Comparison of ENCODE assay signal across 1 cellular context in the genomic region with DNA sequence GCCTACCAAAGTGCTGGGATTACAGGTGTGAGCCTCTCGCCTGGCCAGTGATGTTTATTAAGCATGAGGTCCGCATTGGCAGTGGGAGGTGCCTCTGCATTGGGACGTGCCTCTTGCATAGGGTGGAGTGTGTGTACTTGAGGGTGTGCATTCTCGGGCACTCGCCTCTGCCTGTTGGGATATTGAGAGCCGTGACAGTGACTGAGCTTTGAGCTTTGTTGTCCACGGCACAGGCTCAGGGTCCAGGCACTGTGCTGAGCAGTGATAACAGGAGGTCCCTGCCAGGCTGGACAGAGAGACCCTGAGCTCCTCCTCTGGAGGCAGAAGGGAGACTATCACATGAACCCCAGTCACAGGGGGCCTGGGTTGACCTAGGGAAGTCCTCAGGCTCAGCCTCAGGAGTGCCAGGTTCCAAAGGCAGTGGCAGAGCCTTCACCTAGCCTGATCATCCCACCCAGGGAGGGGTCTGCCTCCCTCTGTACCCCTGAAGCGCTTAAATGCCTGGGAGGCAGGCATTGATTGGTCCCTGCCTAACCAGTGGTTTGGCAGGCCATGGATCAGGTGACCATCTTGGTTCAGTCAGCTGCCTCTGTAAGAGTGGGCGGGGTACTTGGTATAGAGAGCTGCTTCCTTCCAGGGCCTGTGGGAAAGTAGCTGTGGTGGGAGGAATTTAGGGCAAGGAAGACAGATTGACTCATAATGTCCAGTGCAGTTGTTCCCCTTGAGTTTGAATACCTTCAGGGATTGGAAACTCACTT.
TF ChIP-seq lines count a peak whose summit lies in the region.

No MANE protein-coding gene starts in this region.

TF ChIP-seq in HepG2, 621 proteins besides CTCF, POLR2A, EP300 and RAD21 (continued from another document and continues in another):
- TF ChIP-seq, protein P1, sequence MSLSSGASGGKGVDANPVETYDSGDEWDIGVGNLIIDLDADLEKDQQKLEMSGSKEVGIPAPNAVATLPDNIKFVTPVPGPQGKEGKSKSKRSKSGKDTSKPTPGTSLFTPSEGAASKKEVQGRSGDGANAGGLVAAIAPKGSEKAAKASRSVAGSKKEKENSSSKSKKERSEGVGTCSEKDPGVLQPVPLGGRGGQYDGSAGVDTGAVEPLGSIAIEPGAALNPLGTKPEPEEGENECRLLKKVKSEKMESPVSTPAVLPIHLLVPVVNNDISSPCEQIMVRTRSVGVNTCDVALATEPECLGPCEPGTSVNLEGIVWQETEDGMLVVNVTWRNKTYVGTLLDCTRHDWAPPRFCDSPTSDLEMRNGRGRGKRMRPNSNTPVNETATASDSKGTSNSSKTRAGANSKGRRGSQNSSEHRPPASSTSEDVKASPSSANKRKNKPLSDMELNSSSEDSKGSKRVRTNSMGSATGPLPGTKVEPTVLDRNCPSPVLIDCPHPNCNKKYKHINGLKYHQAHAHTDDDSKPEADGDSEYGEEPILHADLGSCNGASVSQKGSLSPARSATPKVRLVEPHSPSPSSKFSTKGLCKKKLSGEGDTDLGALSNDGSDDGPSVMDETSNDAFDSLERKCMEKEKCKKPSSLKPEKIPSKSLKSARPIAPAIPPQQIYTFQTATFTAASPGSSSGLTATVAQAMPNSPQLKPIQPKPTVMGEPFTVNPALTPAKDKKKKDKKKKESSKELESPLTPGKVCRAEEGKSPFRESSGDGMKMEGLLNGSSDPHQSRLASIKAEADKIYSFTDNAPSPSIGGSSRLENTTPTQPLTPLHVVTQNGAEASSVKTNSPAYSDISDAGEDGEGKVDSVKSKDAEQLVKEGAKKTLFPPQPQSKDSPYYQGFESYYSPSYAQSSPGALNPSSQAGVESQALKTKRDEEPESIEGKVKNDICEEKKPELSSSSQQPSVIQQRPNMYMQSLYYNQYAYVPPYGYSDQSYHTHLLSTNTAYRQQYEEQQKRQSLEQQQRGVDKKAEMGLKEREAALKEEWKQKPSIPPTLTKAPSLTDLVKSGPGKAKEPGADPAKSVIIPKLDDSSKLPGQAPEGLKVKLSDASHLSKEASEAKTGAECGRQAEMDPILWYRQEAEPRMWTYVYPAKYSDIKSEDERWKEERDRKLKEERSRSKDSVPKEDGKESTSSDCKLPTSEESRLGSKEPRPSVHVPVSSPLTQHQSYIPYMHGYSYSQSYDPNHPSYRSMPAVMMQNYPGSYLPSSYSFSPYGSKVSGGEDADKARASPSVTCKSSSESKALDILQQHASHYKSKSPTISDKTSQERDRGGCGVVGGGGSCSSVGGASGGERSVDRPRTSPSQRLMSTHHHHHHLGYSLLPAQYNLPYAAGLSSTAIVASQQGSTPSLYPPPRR (CRISPR knock-in tag; IDR thresholded peaks at IDR 0.05; ENCODE audit: borderline replicate concordance) = peak; percentile 59
- TF ChIP-seq CBX2 (IDR thresholded peaks at IDR 0.05; ENCODE audit: low read depth, low read length) (no peak), CBX2 (CRISPR knock-in tag; IDR thresholded peaks at IDR 0.05; ENCODE audit: low read depth) (no peak), ZC3H13 (CRISPR knock-in tag; IDR thresholded peaks at IDR 0.05) (peak; percentile 42; the same call in 1 of the 2 replicates), MAF1 (CRISPR knock-in tag; IDR thresholded peaks at IDR 0.05; ENCODE audit: borderline replicate concordance) (no peak), HNRNPH1 (optimal IDR thresholded peaks at IDR 0.05; ENCODE audit: low read depth, low read length) (no peak), ZSCAN20 (CRISPR knock-in tag; IDR thresholded peaks at IDR 0.05; ENCODE audit: borderline replicate concordance) (no peak), ADNP (CRISPR knock-in tag; IDR thresholded peaks at IDR 0.05) (no peak), ZNF749 (CRISPR knock-in tag; IDR thresholded peaks at IDR 0.05; ENCODE audit: borderline replicate concordance) (no peak), KLF12 (CRISPR knock-in tag; IDR thresholded peaks at IDR 0.05; ENCODE audit: borderline replicate concordance) (0 out of 2 replicates have a peak, but pooled peaks have one; percentile 20), MLLT10 (CRISPR knock-in tag; IDR thresholded peaks at IDR 0.05) (no peak), ZBTB8A (CRISPR knock-in tag; IDR thresholded peaks at IDR 0.05; ENCODE audit: borderline replicate concordance, low read depth) (no peak), ZNF850 (CRISPR knock-in tag; conservative IDR thresholded peaks at IDR 0.05) (no peak), PTBP1 (IDR thresholded peaks at IDR 0.05; ENCODE audit: low read depth, low read length, poor library complexity, severe bottlenecking) (no peak), ZNF326 (CRISPR knock-in tag; IDR thresholded peaks at IDR 0.05; ENCODE audit: borderline replicate concordance) (no peak), ZNF557 (CRISPR knock-in tag; IDR thresholded peaks at IDR 0.05) (0 out of 2 replicates have a peak, but pooled peaks have one; percentile 86), RORA (CRISPR knock-in tag; IDR thresholded peaks at IDR 0.05) (no peak), ZNF703 (CRISPR knock-in tag; IDR thresholded peaks at IDR 0.05; ENCODE audit: borderline replicate concordance) (no peak), JDP2 (CRISPR knock-in tag; IDR thresholded peaks at IDR 0.05; ENCODE audit: borderline replicate concordance) (no peak), ZNF720 (CRISPR knock-in tag; IDR thresholded peaks at IDR 0.05) (no peak), GATAD2A (CRISPR knock-in tag; IDR thresholded peaks at IDR 0.05) (peak; percentile 87), ZNF839 (CRISPR knock-in tag; IDR thresholded peaks at IDR 0.05; ENCODE audit: borderline replicate concordance) (no peak), ZNF776 (CRISPR knock-in tag; IDR thresholded peaks at IDR 0.05) (no peak), SUZ12 (IDR thresholded peaks at IDR 0.05; ENCODE audit: low read depth, low read length) (no peak), KMT2A (CRISPR knock-in tag; IDR thresholded peaks at IDR 0.05) (no peak), KLF16 (CRISPR knock-in tag; IDR thresholded peaks at IDR 0.05) (no peak), ZNF577 (CRISPR knock-in tag; IDR thresholded peaks at IDR 0.05; ENCODE audit: borderline replicate concordance, low read depth) (no peak), HOXA7 (CRISPR knock-in tag; IDR thresholded peaks at IDR 0.05) (no peak), JUN (CRISPR knock-in tag; IDR thresholded peaks at IDR 0.05) (peak; percentile 55; the same call in 1 of the 2 replicates), ZNF619 (CRISPR knock-in tag; IDR thresholded peaks at IDR 0.05) (peak; percentile 73; the same call in 1 of the 2 replicates), HOXA9 (CRISPR knock-in tag; IDR thresholded peaks at IDR 0.05; ENCODE audit: borderline replicate concordance) (no peak), ZNF232 (CRISPR knock-in tag; IDR thresholded peaks at IDR 0.05; ENCODE audit: borderline replicate concordance) (0 out of 2 replicates have a peak, but pooled peaks have one; percentile 17), ZMAT3 (CRISPR knock-in tag; conservative IDR thresholded peaks at IDR 0.05) (no peak), KMT2B (CRISPR knock-in tag; IDR thresholded peaks at IDR 0.05) (no peak), ZSCAN30 (CRISPR knock-in tag; IDR thresholded peaks at IDR 0.05) (no peak), EZH2 (conservative IDR thresholded peaks at IDR 0.05; ENCODE audit: low read depth, low read length) (no peak), ZNF230 (CRISPR knock-in tag; IDR thresholded peaks at IDR 0.05) (no peak), RBAK (CRISPR knock-in tag; IDR thresholded peaks at IDR 0.05) (no peak), ZFAT (CRISPR knock-in tag; conservative IDR thresholded peaks at IDR 0.05) (no peak), ZNF572 (CRISPR knock-in tag; IDR thresholded peaks at IDR 0.05) (no peak)
- TF ChIP-seq, protein P2, sequence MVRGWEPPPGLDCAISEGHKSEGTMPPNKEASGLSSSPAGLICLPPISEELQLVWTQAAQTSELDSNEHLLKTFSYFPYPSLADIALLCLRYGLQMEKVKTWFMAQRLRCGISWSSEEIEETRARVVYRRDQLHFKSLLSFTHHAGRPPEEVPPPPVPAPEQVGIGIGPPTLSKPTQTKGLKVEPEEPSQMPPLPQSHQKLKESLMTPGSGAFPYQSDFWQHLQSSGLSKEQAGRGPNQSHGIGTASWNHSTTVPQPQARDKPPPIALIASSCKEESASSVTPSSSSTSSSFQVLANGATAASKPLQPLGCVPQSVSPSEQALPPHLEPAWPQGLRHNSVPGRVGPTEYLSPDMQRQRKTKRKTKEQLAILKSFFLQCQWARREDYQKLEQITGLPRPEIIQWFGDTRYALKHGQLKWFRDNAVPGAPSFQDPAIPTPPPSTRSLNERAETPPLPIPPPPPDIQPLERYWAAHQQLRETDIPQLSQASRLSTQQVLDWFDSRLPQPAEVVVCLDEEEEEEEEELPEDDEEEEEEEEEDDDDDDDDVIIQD (CRISPR knock-in tag; IDR thresholded peaks at IDR 0.05; ENCODE audit: low read depth) = no peak
- TF ChIP-seq, protein P3, sequence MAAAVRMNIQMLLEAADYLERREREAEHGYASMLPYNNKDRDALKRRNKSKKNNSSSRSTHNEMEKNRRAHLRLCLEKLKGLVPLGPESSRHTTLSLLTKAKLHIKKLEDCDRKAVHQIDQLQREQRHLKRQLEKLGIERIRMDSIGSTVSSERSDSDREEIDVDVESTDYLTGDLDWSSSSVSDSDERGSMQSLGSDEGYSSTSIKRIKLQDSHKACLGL (CRISPR knock-in tag; IDR thresholded peaks at IDR 0.05) = no peak
- TF ChIP-seq, protein P4, sequence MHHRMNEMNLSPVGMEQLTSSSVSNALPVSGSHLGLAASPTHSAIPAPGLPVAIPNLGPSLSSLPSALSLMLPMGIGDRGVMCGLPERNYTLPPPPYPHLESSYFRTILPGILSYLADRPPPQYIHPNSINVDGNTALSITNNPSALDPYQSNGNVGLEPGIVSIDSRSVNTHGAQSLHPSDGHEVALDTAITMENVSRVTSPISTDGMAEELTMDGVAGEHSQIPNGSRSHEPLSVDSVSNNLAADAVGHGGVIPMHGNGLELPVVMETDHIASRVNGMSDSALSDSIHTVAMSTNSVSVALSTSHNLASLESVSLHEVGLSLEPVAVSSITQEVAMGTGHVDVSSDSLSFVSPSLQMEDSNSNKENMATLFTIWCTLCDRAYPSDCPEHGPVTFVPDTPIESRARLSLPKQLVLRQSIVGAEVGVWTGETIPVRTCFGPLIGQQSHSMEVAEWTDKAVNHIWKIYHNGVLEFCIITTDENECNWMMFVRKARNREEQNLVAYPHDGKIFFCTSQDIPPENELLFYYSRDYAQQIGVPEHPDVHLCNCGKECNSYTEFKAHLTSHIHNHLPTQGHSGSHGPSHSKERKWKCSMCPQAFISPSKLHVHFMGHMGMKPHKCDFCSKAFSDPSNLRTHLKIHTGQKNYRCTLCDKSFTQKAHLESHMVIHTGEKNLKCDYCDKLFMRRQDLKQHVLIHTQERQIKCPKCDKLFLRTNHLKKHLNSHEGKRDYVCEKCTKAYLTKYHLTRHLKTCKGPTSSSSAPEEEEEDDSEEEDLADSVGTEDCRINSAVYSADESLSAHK (CRISPR knock-in tag; IDR thresholded peaks at IDR 0.05; ENCODE audit: borderline replicate concordance) = no peak
- TF ChIP-seq, protein P5, sequence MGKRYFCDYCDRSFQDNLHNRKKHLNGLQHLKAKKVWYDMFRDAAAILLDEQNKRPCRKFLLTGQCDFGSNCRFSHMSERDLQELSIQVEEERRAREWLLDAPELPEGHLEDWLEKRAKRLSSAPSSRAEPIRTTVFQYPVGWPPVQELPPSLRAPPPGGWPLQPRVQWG (CRISPR knock-in tag; IDR thresholded peaks at IDR 0.05; ENCODE audit: borderline replicate concordance, low read depth) = no peak
- TF ChIP-seq, protein P6, sequence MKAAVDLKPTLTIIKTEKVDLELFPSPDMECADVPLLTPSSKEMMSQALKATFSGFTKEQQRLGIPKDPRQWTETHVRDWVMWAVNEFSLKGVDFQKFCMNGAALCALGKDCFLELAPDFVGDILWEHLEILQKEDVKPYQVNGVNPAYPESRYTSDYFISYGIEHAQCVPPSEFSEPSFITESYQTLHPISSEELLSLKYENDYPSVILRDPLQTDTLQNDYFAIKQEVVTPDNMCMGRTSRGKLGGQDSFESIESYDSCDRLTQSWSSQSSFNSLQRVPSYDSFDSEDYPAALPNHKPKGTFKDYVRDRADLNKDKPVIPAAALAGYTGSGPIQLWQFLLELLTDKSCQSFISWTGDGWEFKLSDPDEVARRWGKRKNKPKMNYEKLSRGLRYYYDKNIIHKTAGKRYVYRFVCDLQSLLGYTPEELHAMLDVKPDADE (CRISPR knock-in tag; IDR thresholded peaks at IDR 0.05) = no peak
- TF ChIP-seq, protein P7, sequence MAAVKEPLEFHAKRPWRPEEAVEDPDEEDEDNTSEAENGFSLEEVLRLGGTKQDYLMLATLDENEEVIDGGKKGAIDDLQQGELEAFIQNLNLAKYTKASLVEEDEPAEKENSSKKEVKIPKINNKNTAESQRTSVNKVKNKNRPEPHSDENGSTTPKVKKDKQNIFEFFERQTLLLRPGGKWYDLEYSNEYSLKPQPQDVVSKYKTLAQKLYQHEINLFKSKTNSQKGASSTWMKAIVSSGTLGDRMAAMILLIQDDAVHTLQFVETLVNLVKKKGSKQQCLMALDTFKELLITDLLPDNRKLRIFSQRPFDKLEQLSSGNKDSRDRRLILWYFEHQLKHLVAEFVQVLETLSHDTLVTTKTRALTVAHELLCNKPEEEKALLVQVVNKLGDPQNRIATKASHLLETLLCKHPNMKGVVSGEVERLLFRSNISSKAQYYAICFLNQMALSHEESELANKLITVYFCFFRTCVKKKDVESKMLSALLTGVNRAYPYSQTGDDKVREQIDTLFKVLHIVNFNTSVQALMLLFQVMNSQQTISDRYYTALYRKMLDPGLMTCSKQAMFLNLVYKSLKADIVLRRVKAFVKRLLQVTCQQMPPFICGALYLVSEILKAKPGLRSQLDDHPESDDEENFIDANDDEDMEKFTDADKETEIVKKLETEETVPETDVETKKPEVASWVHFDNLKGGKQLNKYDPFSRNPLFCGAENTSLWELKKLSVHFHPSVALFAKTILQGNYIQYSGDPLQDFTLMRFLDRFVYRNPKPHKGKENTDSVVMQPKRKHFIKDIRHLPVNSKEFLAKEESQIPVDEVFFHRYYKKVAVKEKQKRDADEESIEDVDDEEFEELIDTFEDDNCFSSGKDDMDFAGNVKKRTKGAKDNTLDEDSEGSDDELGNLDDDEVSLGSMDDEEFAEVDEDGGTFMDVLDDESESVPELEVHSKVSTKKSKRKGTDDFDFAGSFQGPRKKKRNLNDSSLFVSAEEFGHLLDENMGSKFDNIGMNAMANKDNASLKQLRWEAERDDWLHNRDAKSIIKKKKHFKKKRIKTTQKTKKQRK (IDR thresholded peaks at IDR 0.05; ENCODE audit: low read length) = no peak
- TF ChIP-seq, protein P8, sequence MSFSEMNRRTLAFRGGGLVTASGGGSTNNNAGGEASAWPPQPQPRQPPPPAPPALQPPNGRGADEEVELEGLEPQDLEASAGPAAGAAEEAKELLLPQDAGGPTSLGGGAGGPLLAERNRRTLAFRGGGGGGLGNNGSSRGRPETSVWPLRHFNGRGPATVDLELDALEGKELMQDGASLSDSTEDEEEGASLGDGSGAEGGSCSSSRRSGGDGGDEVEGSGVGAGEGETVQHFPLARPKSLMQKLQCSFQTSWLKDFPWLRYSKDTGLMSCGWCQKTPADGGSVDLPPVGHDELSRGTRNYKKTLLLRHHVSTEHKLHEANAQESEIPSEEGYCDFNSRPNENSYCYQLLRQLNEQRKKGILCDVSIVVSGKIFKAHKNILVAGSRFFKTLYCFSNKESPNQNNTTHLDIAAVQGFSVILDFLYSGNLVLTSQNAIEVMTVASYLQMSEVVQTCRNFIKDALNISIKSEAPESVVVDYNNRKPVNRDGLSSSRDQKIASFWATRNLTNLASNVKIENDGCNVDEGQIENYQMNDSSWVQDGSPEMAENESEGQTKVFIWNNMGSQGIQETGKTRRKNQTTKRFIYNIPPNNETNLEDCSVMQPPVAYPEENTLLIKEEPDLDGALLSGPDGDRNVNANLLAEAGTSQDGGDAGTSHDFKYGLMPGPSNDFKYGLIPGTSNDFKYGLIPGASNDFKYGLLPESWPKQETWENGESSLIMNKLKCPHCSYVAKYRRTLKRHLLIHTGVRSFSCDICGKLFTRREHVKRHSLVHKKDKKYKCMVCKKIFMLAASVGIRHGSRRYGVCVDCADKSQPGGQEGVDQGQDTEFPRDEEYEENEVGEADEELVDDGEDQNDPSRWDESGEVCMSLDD (CRISPR knock-in tag; IDR thresholded peaks at IDR 0.05; ENCODE audit: borderline replicate concordance) = peak; percentile 34; the same call in 1 of the 2 replicates
